7 cellular contexts compared by ENCODE assay signal in the genomic region with DNA sequence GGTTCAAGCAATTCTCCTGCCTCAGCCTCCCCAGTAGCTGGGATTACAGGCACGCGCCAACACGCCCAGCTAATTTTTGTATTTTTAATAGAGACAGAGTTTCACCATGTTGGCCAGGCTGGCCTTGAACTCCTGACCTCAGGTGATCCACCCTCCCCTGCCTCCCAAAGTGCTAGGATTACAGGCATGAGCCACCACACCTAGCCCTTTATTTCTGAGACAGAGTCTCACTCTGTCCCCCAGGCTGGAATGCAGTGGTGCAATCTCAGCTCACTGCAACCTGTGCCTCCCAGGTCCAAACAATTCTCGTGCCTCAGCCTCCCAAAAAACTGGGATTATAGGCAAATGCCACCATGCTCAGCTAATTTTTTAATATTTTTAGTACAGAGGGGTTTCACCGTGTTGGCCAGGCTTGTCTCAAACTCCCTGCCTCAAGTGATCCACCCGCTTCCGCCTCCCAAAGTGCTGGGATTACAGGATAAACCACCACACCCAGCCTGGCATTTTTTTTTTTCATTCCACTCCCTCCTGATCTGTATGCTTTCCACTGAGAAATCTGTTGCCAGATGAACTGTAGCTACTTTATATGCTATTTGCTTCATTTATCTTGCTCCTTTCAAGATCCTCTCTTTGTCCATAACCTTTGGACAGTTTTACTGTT. TPM values are rescaled to one million over a fixed set of nuclear protein-coding genes. Genes with fewer than 3 reads are reported as not detected.
A peak's percentile ranks its signal among the peaks of the same experiment; 100 is the strongest.
DNase-seq lines count a peak whose midpoint lies in the region; ATAC-seq and TF ChIP-seq lines count a peak whose summit lies in the region.
"Not testable (repeated sequence)": the region's sequence is repeated elsewhere in the genome, so short reads cannot be mapped to it uniquely, and the experiment has no call there.

No MANE protein-coding gene starts in this region.

- not testable (repeated sequence) for H3K79me2 ChIP-seq in hepatocyte

- POLR2A ChIA-PET in HEK293 (lab: Yijun Ruan, JAX), result interaction anchor here (0.7 kb wide), 1 partner anchor 15 kb away, joined by 5 read pairs; no protein-coding TSS in a partner anchor

- H3K9me3 ChIP-seq in HEK293 (ENCODE audit: control insufficient read depth, insufficient read depth, low read depth, low read length); T-helper 17 cell (ENCODE audit: control insufficient read depth, low read length, poor library complexity, severe bottlenecking); colonic mucosa; hepatocyte (ENCODE audit: low read depth); neutrophil: not testable (repeated sequence)

- CTCF ChIA-PET in HEK293 (lab: Yijun Ruan, JAX), result not testable (repeated sequence)

- H3K9me3 Mint-ChIP-seq in activated naive CD4-positive, alpha-beta T cell treated with anti-CD3 and anti-CD28 coated beads, Interleukin-2, amount 50 U/mL, for 72 hours, result not testable (repeated sequence)

- H3K36me3 ChIP-seq in HEK293 (ENCODE audit: control insufficient read depth in 2 of 2, insufficient read depth in 1 of 2, low read length in 2 of 2), result peaks cover 68 to 69% of the 10 kb centered on the region in 2 experiments
- peaks cover 13% of the 10 kb centered on the region for H3K36me3 ChIP-seq in colonic mucosa
- not testable (repeated sequence) for H3K36me3 ChIP-seq in hepatocyte (replicated peaks; ENCODE audit: insufficient read depth, low read depth)
- H3K36me3 ChIP-seq in neutrophil, result peaks cover 90% of the 10 kb centered on the region

- H3K4me3 ChIP-seq in HEK293 (ENCODE audit: low read depth, low read length); colonic mucosa; hepatocyte; neutrophil (ENCODE audit: low read depth in 1 of 2, low read length in 1 of 2): not testable (repeated sequence)

- H4K20me1 ChIP-seq in hepatocyte (ENCODE audit: insufficient read depth, poor library complexity, severe bottlenecking), result not testable (repeated sequence)

- not testable (repeated sequence) for ATAC-seq in T-helper 17 cell; activated naive CD4-positive, alpha-beta T cell treated with anti-CD3 and anti-CD28 coated beads, Interleukin-2, amount 50 U/mL, for 72 hours

- H2AFZ ChIP-seq in hepatocyte, result not testable (repeated sequence)

- not testable (repeated sequence) for H3K4me1 Mint-ChIP-seq in T-helper 17 cell

- H3K9ac ChIP-seq in colonic mucosa (ENCODE audit: low read depth in 2 of 2, low read length in 2 of 2), result not testable (repeated sequence)

- not testable (repeated sequence) for TF ChIP-seq CTCF in HEK293 (tag by site-specific recombination; IDR thresholded peaks at IDR 0.05); colonic mucosa (IDR thresholded peaks at IDR 0.05); hepatocyte (IDR thresholded peaks at IDR 0.05; ENCODE audit: poor library complexity); neutrophil (IDR thresholded peaks at IDR 0.05)

- H3K27me3 ChIP-seq in colonic mucosa, hepatocyte, neutrophil: not testable (repeated sequence)

- H3K4me3 Mint-ChIP-seq in T-helper 17 cell, result not testable (repeated sequence)

- H3K27ac Mint-ChIP-seq in T-helper 17 cell, result peak overlapping the region; percentile 60
- peak overlapping the region; percentile 26 to 61 for H3K27ac Mint-ChIP-seq in activated naive CD4-positive, alpha-beta T cell treated with anti-CD3 and anti-CD28 coated beads, Interleukin-2, amount 50 U/mL, for 72 hours

- not testable (repeated sequence) for H3K4me2 ChIP-seq in hepatocyte

- H3K36me3 Mint-ChIP-seq in T-helper 17 cell (ENCODE audit: low read depth), result peaks cover 11% of the 10 kb centered on the region
- H3K36me3 Mint-ChIP-seq in activated naive CD4-positive, alpha-beta T cell treated with anti-CD3 and anti-CD28 coated beads, Interleukin-2, amount 50 U/mL, for 72 hours, result peaks cover 16 to 35% of the 10 kb centered on the region in 2 donors

- intact Hi-C loops in colonic mucosa (cut with DNase I), result not testable (repeated sequence)

- not testable (repeated sequence) for H3K4me1 ChIP-seq in HEK293 (ENCODE audit: control insufficient read depth, insufficient read depth, low read length); colonic mucosa; hepatocyte (ENCODE audit: insufficient read depth); neutrophil (ENCODE audit: control insufficient read depth in 1 of 2, insufficient read depth in 1 of 2, low read depth in 1 of 2, low read length in 1 of 2)

- H3K9me2 ChIP-seq in hepatocyte (replicated peaks; ENCODE audit: insufficient read depth), result not testable (repeated sequence)

- WGBS in hepatocyte (ENCODE audit: low lambda C conversion rate, missing lambda C conversion rate), result 85% methylated on average over 7 of the region's 7 CpGs

- not testable (repeated sequence) for H3K27me3 Mint-ChIP-seq in T-helper 17 cell

- DNase-seq in T-helper 17 cell; activated naive CD4-positive, alpha-beta T cell treated with anti-CD3 and anti-CD28 coated beads, Interleukin-2, amount 50 U/mL, for 72 hours (ENCODE audit: low spot score in 2 of 2): not testable (repeated sequence)
- peak; percentile 73 for DNase-seq in colonic mucosa
- DNase-seq in hepatocyte (ENCODE audit: low spot score), result peak; percentile 30
- peak; percentile 53 for DNase-seq in mesenteric fat pad (ENCODE audit: low spot score)

- H3K27ac ChIP-seq in HEK293 (ENCODE audit: extremely low read depth, low read depth, low read length), result not testable (repeated sequence)
- H3K27ac ChIP-seq in colonic mucosa (peak overlapping the region; percentile 88), hepatocyte (peak overlapping the region; percentile 84), neutrophil (peak overlapping the region; percentile 50)

TF ChIP-seq in HEK293, 187 proteins besides CTCF, POLR2A, EP300 and RAD21:
- TF ChIP-seq KLF1 (tag by site-specific recombination; IDR thresholded peaks at IDR 0.05), result peak; percentile 69

RNA-seq across cellular contexts. Expression of a gene that starts 19.1 kb away (rescaled TPM):
- total RNA-seq in T-helper 17 cell (10 to 100 TPM; 64.7 to 67.6 TPM), colonic mucosa (10 to 100 TPM; 34.7 to 59.7 TPM), hepatocyte (42.1 and 49.1 TPM in 2 replicates), mesenteric fat pad (22.1 TPM)
- total RNA-seq in activated naive CD4-positive, alpha-beta T cell treated with anti-CD3 and anti-CD28 coated beads, Interleukin-2, amount 50 U/mL, for 72 hours, result 10 to 100 TPM; 37.5 to 37.7 TPM
- 51.8 and 56.1 TPM in 2 replicates for polyA plus RNA-seq in hepatocyte

RNA-seq across cellular contexts. Expression of a gene that starts 58.4 kb away (rescaled TPM):
- total RNA-seq in T-helper 17 cell, result 1 to 10 TPM; 2.5 to 3.1 TPM
- total RNA-seq in activated naive CD4-positive, alpha-beta T cell treated with anti-CD3 and anti-CD28 coated beads, Interleukin-2, amount 50 U/mL, for 72 hours, result 10 to 100 TPM; 10.7 to 11.5 TPM
- total RNA-seq in colonic mucosa, result 10 to 100 TPM; 35.3 to 60.9 TPM
- 36.8 and 42.8 TPM in 2 replicates for total RNA-seq in hepatocyte
- 30.0 and 33.4 TPM in 2 replicates for polyA plus RNA-seq in hepatocyte
- total RNA-seq in mesenteric fat pad, result 18.5 TPM
